In the genomic region with DNA sequence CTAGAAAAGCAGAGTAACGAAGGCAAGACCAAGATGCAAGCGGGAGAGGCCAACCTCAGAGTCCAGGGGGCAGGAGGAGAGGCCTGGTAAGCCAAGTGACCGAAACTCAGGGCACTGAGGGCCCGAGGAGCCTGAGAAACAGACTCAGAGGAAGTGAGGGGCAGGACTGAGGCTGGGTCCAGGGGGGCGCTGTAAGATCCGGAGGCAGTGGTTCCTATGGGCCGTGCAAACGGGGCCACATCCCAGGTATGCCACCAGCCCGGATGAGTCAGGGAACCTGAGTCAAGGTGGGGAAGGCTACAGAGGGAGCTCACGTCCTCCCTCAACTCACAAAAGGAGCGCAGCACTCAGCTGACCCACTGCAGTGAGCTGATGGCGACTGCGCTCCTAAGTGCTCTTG, we compare ENCODE assay signal across 9 cellular contexts. TPM values are rescaled to one million over a fixed set of nuclear protein-coding genes. Genes with fewer than 3 reads are reported as not detected.
DNase-seq lines count a peak whose midpoint lies in the region; ATAC-seq and TF ChIP-seq lines count a peak whose summit lies in the region.
"Had no signal": no experiment of that assay in that cellular context is flagged by ENCODE, and none has a peak within 500 bp of the region (broad histone marks: within the 10 kb centered on the region; RNA-seq: fewer than 3 reads in every experiment).

No MANE protein-coding gene starts in this region.

- H3K4me1 Mint-ChIP-seq in T-helper 2 cell treated with Interferon-gamma antibody and Interleukin-4, amounts not matched to agents 5 μg/mL and 100 μg/mL, for 36 hours (ENCODE audit: low read depth), result peaks cover 28% of the 10 kb centered on the region
- H3K4me1 Mint-ChIP-seq in central memory CD8-positive, alpha-beta T cell, result peaks cover 65% of the 10 kb centered on the region
- H3K4me1 Mint-ChIP-seq in mesothelial cell of epicardium, result peaks cover 52% of the 10 kb centered on the region

- H3K4me3 Mint-ChIP-seq in T-helper 2 cell treated with Interferon-gamma antibody and Interleukin-4, amounts not matched to agents 5 μg/mL and 100 μg/mL, for 36 hours, result peak overlapping the region; percentile 28
- no peak overlapping the region for H3K4me3 Mint-ChIP-seq in central memory CD8-positive, alpha-beta T cell
- H3K4me3 Mint-ChIP-seq in mesothelial cell of epicardium, result no peak overlapping the region

- 95% methylated on average over 13 of the region's 13 CpGs for WGBS in thymus

- no peaks in the 10 kb centered on the region for H3K9me3 Mint-ChIP-seq in T-helper 2 cell treated with Interferon-gamma antibody and Interleukin-4, amounts not matched to agents 5 μg/mL and 100 μg/mL, for 36 hours
- H3K9me3 Mint-ChIP-seq in central memory CD8-positive, alpha-beta T cell, result no peaks in the 10 kb centered on the region
- H3K9me3 Mint-ChIP-seq in mesothelial cell of epicardium, result no peaks in the 10 kb centered on the region

- H3K36me3 Mint-ChIP-seq in T-helper 2 cell treated with Interferon-gamma antibody and Interleukin-4, amounts not matched to agents 5 μg/mL and 100 μg/mL, for 36 hours (ENCODE audit: low read depth), result peaks cover 10% of the 10 kb centered on the region
- H3K36me3 Mint-ChIP-seq in central memory CD8-positive, alpha-beta T cell (ENCODE audit: insufficient read depth), result peaks cover 14% of the 10 kb centered on the region
- peaks cover 4% of the 10 kb centered on the region for H3K36me3 Mint-ChIP-seq in mesothelial cell of epicardium

- H3K27me3 ChIP-seq in thymus (ENCODE audit: control insufficient read depth, insufficient read depth), result no peaks in the 10 kb centered on the region

- H3K4me1 ChIP-seq in thymus (ENCODE audit: control insufficient read depth, insufficient read depth, low read length), result no peaks in the 10 kb centered on the region

- TF ChIP-seq CTCF in mesothelial cell of epicardium (IDR thresholded peaks at IDR 0.05; ENCODE audit: unreplicated experiment), result no peak

- no peak overlapping the region for H3K4me3 ChIP-seq in thymus (ENCODE audit: low read length)

- H3K27ac Mint-ChIP-seq in T-helper 2 cell treated with Interferon-gamma antibody and Interleukin-4, amounts not matched to agents 5 μg/mL and 100 μg/mL, for 36 hours, result no peak overlapping the region
- H3K27ac Mint-ChIP-seq in central memory CD8-positive, alpha-beta T cell (ENCODE audit: low read depth), result peak overlapping the region; percentile 26
- peak overlapping the region; percentile 33 for H3K27ac Mint-ChIP-seq in mesothelial cell of epicardium

- H3K27ac ChIP-seq in thymus (ENCODE audit: low read depth), result peak overlapping the region; percentile 46

- no peak for ATAC-seq in central memory CD8-positive, alpha-beta T cell (replicated peaks; ENCODE audit: extremely low read depth, poor library complexity, severe bottlenecking)
- ATAC-seq in GM19351 (IDR thresholded peaks at IDR 0.05; ENCODE audit: unreplicated experiment) (no peak), HG03442 (IDR thresholded peaks at IDR 0.05; ENCODE audit: unreplicated experiment) (no peak), GM19397 (IDR thresholded peaks at IDR 0.05; ENCODE audit: unreplicated experiment) (no peak)

- DNase-seq in T-helper 2 cell treated with Interferon-gamma antibody and Interleukin-4, amounts not matched to agents 5 μg/mL and 100 μg/mL, for 36 hours (ENCODE audit: low spot score), result no peak
- DNase-seq in T-helper 2 cell (no peak), mesothelial cell of epicardium (ENCODE audit: low spot score in 2 of 2, unreplicated experiment in 2 of 2) (no peak)
- no peak for DNase-seq in central memory CD8-positive, alpha-beta T cell (ENCODE audit: low spot score in 2 of 2)
- DNase-seq: OCI-M1 had no signal

- no peaks in the 10 kb centered on the region for H3K9me3 ChIP-seq in thymus (ENCODE audit: control insufficient read depth)

- H3K36me3 ChIP-seq in thymus (ENCODE audit: control insufficient read depth, insufficient read depth), result peaks cover 6% of the 10 kb centered on the region

- H3K27me3 Mint-ChIP-seq in T-helper 2 cell treated with Interferon-gamma antibody and Interleukin-4, amounts not matched to agents 5 μg/mL and 100 μg/mL, for 36 hours (ENCODE audit: low read depth), result no peaks in the 10 kb centered on the region
- H3K27me3 Mint-ChIP-seq in central memory CD8-positive, alpha-beta T cell, result no peaks in the 10 kb centered on the region
- no peaks in the 10 kb centered on the region for H3K27me3 Mint-ChIP-seq in mesothelial cell of epicardium (ENCODE audit: low read depth)

RNA-seq across cellular contexts. Expression of gene ZDHHC7, which starts 8.3 kb away (rescaled TPM):
- 45.4 to 47.9 TPM (median 45.7 TPM) in 3 replicates for total RNA-seq in mesothelial cell of epicardium
- 24.6 TPM for polyA plus RNA-seq in thymus

RNA-seq across cellular contexts. Expression of gene KIAA0513, which starts 24.5 kb away (rescaled TPM):
- total RNA-seq in mesothelial cell of epicardium, result 6.0 to 7.5 TPM (median 6.8 TPM) in 3 replicates
- 5.2 TPM for polyA plus RNA-seq in thymus
